16 cellular contexts compared by ENCODE assay signal in the genomic region with DNA sequence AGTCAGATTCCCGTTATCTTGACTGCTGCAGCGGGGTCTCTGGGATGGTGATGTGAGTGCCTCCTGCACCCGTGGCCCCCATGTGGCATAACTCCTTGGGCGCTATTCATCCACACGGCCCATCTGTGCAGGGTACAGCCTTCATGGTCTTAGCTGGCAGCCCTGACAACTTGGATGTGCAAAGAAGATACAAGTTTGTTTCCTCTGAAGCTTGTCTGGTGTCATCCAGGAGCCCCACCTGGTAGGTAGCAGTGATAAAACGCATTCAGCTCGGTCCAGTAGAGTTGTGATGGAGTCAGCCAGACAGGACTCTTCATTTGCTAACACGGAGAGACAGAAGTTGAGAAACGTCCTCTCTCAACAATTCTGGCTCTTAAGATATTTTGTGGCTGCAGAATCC. TPM values are rescaled to one million over a fixed set of nuclear protein-coding genes. Genes with fewer than 3 reads are reported as not detected.
DNase-seq lines count a peak whose midpoint lies in the region; ATAC-seq and TF ChIP-seq lines count a peak whose summit lies in the region.
"Had no signal": no experiment of that assay in that cellular context is flagged by ENCODE, and none has a peak within 500 bp of the region (broad histone marks: within the 10 kb centered on the region; RNA-seq: fewer than 3 reads in every experiment).

No MANE protein-coding gene starts in this region.

- no TSS peak for BruUV-seq in A673 (replicated peaks; lab: Mats Ljungman, UMichigan)

- H3K18ac ChIP-seq in H9 (ENCODE audit: insufficient read length, low read depth, low read length) (no peak overlapping the region), neuronal stem cell (ENCODE audit: low read length) (no peak overlapping the region)

- CTCF ChIA-PET in activated naive CD4-positive, alpha-beta T cell treated with anti-CD3 and anti-CD28 coated beads, Interleukin-2, amount 10 ng/mL, durations not matched to agents 7 days and 5 days (lab: Charles Lee), result no interaction called here
- CTCF ChIA-PET in A673 (lab: Charles Lee), result interaction anchor here (0.7 kb wide), 1 partner anchor 62 kb away, joined by 3 read pairs; no protein-coding TSS in a partner anchor

- H3K14ac ChIP-seq in H9 (ENCODE audit: insufficient read depth, low read length) (no peak overlapping the region), neuronal stem cell (ENCODE audit: low read length) (no peak overlapping the region)

- no peaks in the 10 kb centered on the region; the same call in 1 of the 2 replicates for H3K27me3 Mint-ChIP-seq in H9 (ENCODE audit: low read depth)
- peaks cover 31% of the 10 kb centered on the region for H3K27me3 Mint-ChIP-seq in activated naive CD4-positive, alpha-beta T cell treated with anti-CD3 and anti-CD28 coated beads, Interleukin-2, amount 10 ng/mL, durations not matched to agents 7 days and 5 days

- no peak overlapping the region for H3K4me2 ChIP-seq in H9 (ENCODE audit: insufficient read depth, insufficient read length, low read length)
- H3K4me2 ChIP-seq in neuronal stem cell (ENCODE audit: insufficient read depth, low read length, poor library complexity, severe bottlenecking), result no peak overlapping the region
- H3K4me2 ChIP-seq: PC-9 had no signal

- no peaks in the 10 kb centered on the region; a peak in 1 of 7 replicates for H3K36me3 Mint-ChIP-seq in H9 (ENCODE audit: insufficient read depth in 1 of 3, low read depth in 3 of 3)
- H3K36me3 Mint-ChIP-seq in activated naive CD4-positive, alpha-beta T cell treated with anti-CD3 and anti-CD28 coated beads, Interleukin-2, amount 10 ng/mL, durations not matched to agents 7 days and 5 days, result no peaks in the 10 kb centered on the region
- H3K36me3 Mint-ChIP-seq: CD14-positive monocyte had no signal

- H3K9ac ChIP-seq in H9 (ENCODE audit: extremely low read depth, insufficient read length, low read length) (no peak overlapping the region), neuronal stem cell (ENCODE audit: low read depth, low read length, poor library complexity) (no peak overlapping the region)

- H3K27ac ChIP-seq in H9 (ENCODE audit: insufficient read length, low read depth, low read length) (no peak overlapping the region), dorsolateral prefrontal cortex (peak overlapping the region in 37 of 59 donors; percentile 0 to 74 (median 36)), neuronal stem cell (replicated peaks; ENCODE audit: low read length) (no peak overlapping the region), A673 (ENCODE audit: low read depth, low read length, poor library complexity, severe bottlenecking) (no peak overlapping the region)
- H3K27ac ChIP-seq: PC-9, SK-N-MC had no signal

- peaks cover 13 to 20% of the 10 kb centered on the region in 2 experiments for H3K4me1 Mint-ChIP-seq in H9
- no peaks in the 10 kb centered on the region for H3K4me1 Mint-ChIP-seq in activated naive CD4-positive, alpha-beta T cell treated with anti-CD3 and anti-CD28 coated beads, Interleukin-2, amount 10 ng/mL, durations not matched to agents 7 days and 5 days

- H2BK20ac ChIP-seq in H9 (ENCODE audit: low read depth, low read length, poor library complexity, severe bottlenecking), result no peak overlapping the region

- H3K79me1 ChIP-seq in H9 (ENCODE audit: insufficient read depth, low read depth, low read length, poor library complexity, severe bottlenecking) (no peaks in the 10 kb centered on the region), neuronal stem cell (ENCODE audit: low read depth, low read length) (no peaks in the 10 kb centered on the region)

- intact Hi-C loops in dorsolateral prefrontal cortex (cut with DNase I), result no loop called here
- intact Hi-C loops in A673 (cut with micrococcal nuclease; ENCODE audit: unreplicated experiment), result no loop called here

- no peak overlapping the region for H3K4me3 Mint-ChIP-seq in H9
- H3K4me3 Mint-ChIP-seq in activated naive CD4-positive, alpha-beta T cell treated with anti-CD3 and anti-CD28 coated beads, Interleukin-2, amount 10 ng/mL, durations not matched to agents 7 days and 5 days, result no peak overlapping the region
- H3K4me3 Mint-ChIP-seq: CD14-positive monocyte had no signal

- no peak for ATAC-seq in HG03196 (IDR thresholded peaks at IDR 0.05; ENCODE audit: unreplicated experiment)

- H3K4ac ChIP-seq in H9 (ENCODE audit: low read depth, low read length) (no peak overlapping the region), neuronal stem cell (ENCODE audit: low read length) (no peak overlapping the region)

- H3K9me3 ChIP-seq in H9 (ENCODE audit: control insufficient read depth, low read depth, low read length) (no peaks in the 10 kb centered on the region), neuronal stem cell (replicated peaks in 1 of 2; ENCODE audit: control insufficient read depth in 2 of 2, insufficient read depth in 1 of 2, low read depth in 1 of 2, low read length in 2 of 2) (no peaks in the 10 kb centered on the region), A673 (ENCODE audit: low read depth, low read length, poor library complexity, severe bottlenecking) (no peaks in the 10 kb centered on the region)

- no peak overlapping the region for H3T11ph ChIP-seq in H9 (ENCODE audit: low read length)

- H2BK15ac ChIP-seq in H9 (ENCODE audit: low read depth, low read length) (no peak overlapping the region), neuronal stem cell (ENCODE audit: low read length) (no peak overlapping the region)

- no peaks in the 10 kb centered on the region for H3K23me2 ChIP-seq in H9 (ENCODE audit: insufficient read length, low read depth, low read length, poor library complexity, severe bottlenecking)

- H4K91ac ChIP-seq in H9 (ENCODE audit: insufficient read length, low read depth, low read length), result no peak overlapping the region
- H4K91ac ChIP-seq in neuronal stem cell (ENCODE audit: low read depth, low read length, poor library complexity), result no peak overlapping the region

- no peak overlapping the region for H3K56ac ChIP-seq in H9 (ENCODE audit: insufficient read length, low read depth, low read length)

- H3K36me3 ChIP-seq in neuronal stem cell (replicated peaks in 1 of 2; ENCODE audit: control insufficient read depth in 2 of 2, insufficient read depth in 2 of 2, low read length in 2 of 2), result no peaks in the 10 kb centered on the region
- H3K36me3 ChIP-seq in A673 (ENCODE audit: insufficient read depth, low read length, poor library complexity, severe bottlenecking), result no peaks in the 10 kb centered on the region

- H3K9me3 Mint-ChIP-seq in H9, result no peaks in the 10 kb centered on the region
- no peaks in the 10 kb centered on the region for H3K9me3 Mint-ChIP-seq in activated naive CD4-positive, alpha-beta T cell treated with anti-CD3 and anti-CD28 coated beads, Interleukin-2, amount 10 ng/mL, durations not matched to agents 7 days and 5 days
- H3K9me3 Mint-ChIP-seq: CD14-positive monocyte had no signal

- H3K23ac ChIP-seq in H9 (ENCODE audit: insufficient read length, low read depth, low read length) (no peak overlapping the region), neuronal stem cell (ENCODE audit: low read depth, low read length, poor library complexity) (no peak overlapping the region)

- H3K27ac Mint-ChIP-seq in H9, result peak overlapping the region in 1 of 3 experiments; percentile 71; a peak in 1 of 7 replicates
- no peak overlapping the region for H3K27ac Mint-ChIP-seq in activated naive CD4-positive, alpha-beta T cell treated with anti-CD3 and anti-CD28 coated beads, Interleukin-2, amount 10 ng/mL, durations not matched to agents 7 days and 5 days
- H3K27ac Mint-ChIP-seq: CD14-positive monocyte had no signal

- DNase-seq in H9, result no peak
- DNase-seq in NAMALWA (ENCODE audit: low spot score), result peak; percentile 59
- no peak for DNase-seq in dorsolateral prefrontal cortex
- no peak for DNase-seq in neuronal stem cell (ENCODE audit: low spot score)
- no peak for DNase-seq in activated naive CD4-positive, alpha-beta T cell treated with anti-CD3 and anti-CD28 coated beads, Interleukin-2, amount 10 ng/mL, durations not matched to agents 7 days and 5 days
- no peak for DNase-seq in A673 (ENCODE audit: low spot score)
- DNase-seq in SHP77 (lab: John Stamatoyannopoulos, UW), result no peak
- DNase-seq: GDM1, GOT3, Kasumi-1, NCI-H2081 treated with DMSO at 0.1 percent for 48 hours, PC-9, SHP77 treated with DMSO at 0.1 percent for 48 hours had no signal

- WGBS in H9 (ENCODE audit: extremely low coverage, insufficient read length, low lambda C conversion rate), result no CpG with 5 or more reads among the region's 9 CpGs
- WGBS in neuronal stem cell (ENCODE audit: extremely low coverage in 2 of 2, insufficient read length in 2 of 2, insufficient replicate concordance in 1 of 2), 2 donors, result no CpG with 5 or more reads among the region's 9 CpGs

- TF ChIP-seq CTCF in H9 (conservative IDR thresholded peaks at IDR 0.05), result peak; percentile 4; the same call in 1 of the 3 replicates
- TF ChIP-seq CTCF in dorsolateral prefrontal cortex (IDR thresholded peaks at IDR 0.05 in 54 of 56, conservative IDR thresholded peaks at IDR 0.05 in 2 of 56; ENCODE audit: low read depth in 1 of 56, partially characterized antibody in 56 of 56), result no peak
- TF ChIP-seq CTCF in A673 (conservative IDR thresholded peaks at IDR 0.05; ENCODE audit: low read depth, low read length), result no peak

- H4K5ac ChIP-seq in H9 (ENCODE audit: insufficient read length, low read depth, low read length), result no peak overlapping the region

- no peaks in the 10 kb centered on the region for H4K20me1 ChIP-seq in H9 (ENCODE audit: control insufficient read depth, insufficient read depth, insufficient read length)

- no peak overlapping the region for H3K4me3 ChIP-seq in dorsolateral prefrontal cortex
- H3K4me3 ChIP-seq in neuronal stem cell (ENCODE audit: low read length in 2 of 2), result no peak overlapping the region
- no peak overlapping the region for H3K4me3 ChIP-seq in A673 (ENCODE audit: low read depth, low read length, poor library complexity, severe bottlenecking)
- H3K4me3 ChIP-seq: PC-9, SK-N-MC had no signal

- POLR2A ChIA-PET in A673 (lab: Charles Lee; ENCODE audit: low non-redundant PET), result no interaction called here

- no peaks in the 10 kb centered on the region for H3K79me2 ChIP-seq in H9 (ENCODE audit: insufficient read depth, low read length)

- no peaks in the 10 kb centered on the region; the same call in 1 of the 2 replicates for H3K4me1 ChIP-seq in H9 (ENCODE audit: insufficient read depth, low read length)
- H3K4me1 ChIP-seq in neuronal stem cell (ENCODE audit: control insufficient read depth in 2 of 2, insufficient read depth in 1 of 2, low read depth in 1 of 2, low read length in 2 of 2), result peaks cover 3 to 6% of the 10 kb centered on the region in 2 donors
- H3K4me1 ChIP-seq in A673 (ENCODE audit: insufficient read depth, low read length, poor library complexity, severe bottlenecking), result peaks cover 4% of the 10 kb centered on the region

- H2BK5ac ChIP-seq in H9 (ENCODE audit: insufficient read length, low read length), result no peak overlapping the region
- no peak overlapping the region for H2BK5ac ChIP-seq in neuronal stem cell (ENCODE audit: low read length)

- H3K27me3 ChIP-seq in H9 (ENCODE audit: insufficient read depth, low read length) (no peaks in the 10 kb centered on the region), dorsolateral prefrontal cortex (no peaks in the 10 kb centered on the region), neuronal stem cell (ENCODE audit: control insufficient read depth in 3 of 3, insufficient read depth in 3 of 3, low read depth in 1 of 3, low read length in 3 of 3) (no peaks in the 10 kb centered on the region), A673 (replicated peaks; ENCODE audit: insufficient read depth, low read depth, low read length, poor library complexity) (no peaks in the 10 kb centered on the region)

- H2AFZ ChIP-seq in H9 (ENCODE audit: low read length), result no peak overlapping the region
- H2AFZ ChIP-seq in neuronal stem cell (ENCODE audit: low read length), result no peak overlapping the region
- H2AFZ ChIP-seq: PC-9 had no signal

- H4K8ac ChIP-seq in H9 (replicated peaks; ENCODE audit: insufficient read length, low read depth, low read length), result no peak overlapping the region
- H4K8ac ChIP-seq in neuronal stem cell (ENCODE audit: low read depth, low read length), result no peak overlapping the region

- no peak overlapping the region for H2AK5ac ChIP-seq in H9 (ENCODE audit: insufficient read length, low read length)
- H2AK5ac ChIP-seq in neuronal stem cell (ENCODE audit: low read depth, low read length), result peak overlapping the region; percentile 17

- no peak overlapping the region for H2BK12ac ChIP-seq in H9 (ENCODE audit: insufficient read length, low read depth, low read length)
- H2BK12ac ChIP-seq in neuronal stem cell (ENCODE audit: low read length), result no peak overlapping the region

- H2BK120ac ChIP-seq in H9 (ENCODE audit: low read depth, low read length, poor library complexity, severe bottlenecking) (no peak overlapping the region), neuronal stem cell (ENCODE audit: low read depth, low read length) (no peak overlapping the region)

RNA-seq across cellular contexts. Expression of a gene that starts 53.3 kb away (rescaled TPM):
- 3.1 and 3.2 TPM in 2 replicates for total RNA-seq in H9 (2021)
- total RNA-seq in dorsolateral prefrontal cortex, result 100 to 1,000 TPM in 88 of 120 experiments, 10 to 100 TPM in 32; 75.5 to 144 (median 107) TPM
- polyA plus RNA-seq in neuronal stem cell (2013, experiment 1 of 2), result 6.9 TPM
- 6.8 TPM for polyA plus RNA-seq in neuronal stem cell (2013, experiment 2 of 2)
- 3.8 and 4.4 TPM in 2 replicates for total RNA-seq in A673 (2021)
- polyA plus RNA-seq: CD14-positive monocyte had no signal

Comparison
In these comparisons a context has a peak if more than half of its experiments do, and no peak if none do; other contexts are left out.
1. H3K27ac ChIP-seq: peak in dorsolateral prefrontal cortex (37 of 59); none in H9 (single experiment), neuronal stem cell (single experiment) and A673 (single experiment).
2. RNA of a gene that starts 53.3 kb away (total RNA-seq): 75.5 to 144 TPM in dorsolateral prefrontal cortex; 3.8 to 4.4 TPM in A673 and 3.1 to 3.2 TPM in H9; every median in the first group is over 10 times any median in the second.